Comparison of ENCODE assay signal across 16 cellular contexts in the genomic region with DNA sequence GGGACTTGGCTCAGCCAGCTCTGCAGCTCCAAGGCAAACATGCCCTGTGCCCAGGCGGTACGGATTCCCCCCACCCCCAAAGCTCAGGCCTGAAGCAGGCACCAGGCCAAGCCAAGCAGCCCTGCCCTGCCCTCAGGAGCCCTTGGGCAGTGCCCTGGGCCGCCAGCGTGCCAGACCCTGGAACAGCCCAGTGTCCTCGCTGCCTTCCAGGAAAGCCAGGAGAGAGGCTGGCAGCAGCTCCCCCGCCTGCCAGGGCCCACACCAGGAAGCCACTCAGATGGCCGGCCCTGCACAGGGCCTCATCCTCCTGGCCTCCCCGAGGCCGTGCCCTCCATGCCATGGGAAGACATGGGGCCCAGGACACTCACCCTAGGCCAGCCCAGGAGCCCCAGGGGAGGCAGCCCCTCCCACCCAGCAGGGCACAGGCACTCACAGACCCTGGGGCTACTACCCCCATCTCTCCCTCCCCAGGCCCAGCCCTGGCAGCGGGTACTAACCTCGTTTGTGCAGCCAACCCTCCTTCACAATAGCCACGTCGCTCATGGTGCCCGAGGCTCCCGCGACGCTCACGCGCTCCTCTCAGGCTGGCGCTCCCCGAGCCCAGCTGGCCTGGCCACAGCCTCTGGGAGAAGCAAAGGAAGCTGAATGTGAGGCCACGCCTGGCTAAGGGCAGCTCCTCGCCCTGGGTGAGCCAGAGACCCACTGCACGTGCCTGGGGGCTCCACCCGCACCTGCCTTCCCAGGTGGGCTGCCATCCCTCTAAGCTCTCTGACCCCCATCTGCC. TPM values are rescaled to one million over a fixed set of nuclear protein-coding genes. Genes with fewer than 3 reads are reported as not detected.
DNase-seq lines count a peak whose midpoint lies in the region; ATAC-seq, FAIRE-seq and TF ChIP-seq lines count a peak whose summit lies in the region.
"Had no signal": no experiment of that assay in that cellular context is flagged by ENCODE, and none has a peak within 500 bp of the region (broad histone marks: within the 10 kb centered on the region; RNA-seq: fewer than 3 reads in every experiment).

No MANE protein-coding gene starts in this region.

- peaks cover 27% of the 10 kb centered on the region for H4K20me1 ChIP-seq in PC-3 (ENCODE audit: low read length)

- FAIRE-seq in pancreas (lab: Jason Lieb, UNC) = no peak

- no peaks in the 10 kb centered on the region for H3K27me3 ChIP-seq in PC-3 (ENCODE audit: low read length)
- H3K27me3 ChIP-seq in pancreas = no peaks in the 10 kb centered on the region
- H3K27me3 ChIP-seq: colonic mucosa had no signal

- WGBS in pancreas, 2 donors = 42 to 54% methylated on average over 21 to 25 of the region's 25 CpGs

- CTCF ChIA-PET in PC-3 (lab: Charles Lee) = interaction anchor here (0.7 kb wide), 1 partner anchor 24 kb away, joined by 4 read pairs; no protein-coding TSS in a partner anchor

- no peak overlapping the region for H3K4me3 ChIP-seq in PC-3 (ENCODE audit: low read length)
- no peak overlapping the region for H3K4me3 ChIP-seq in pancreas
- H3K4me3 ChIP-seq: colonic mucosa had no signal

- no peak overlapping the region for H2AFZ ChIP-seq in PC-3 (ENCODE audit: low read length)

- peak overlapping the region; percentile 23; the same call in 1 of the 2 replicates for H3K4me2 ChIP-seq in PC-3 (ENCODE audit: low read length)

- H3K4me1 ChIP-seq in PC-3 (ENCODE audit: insufficient read depth, low read length) (peaks cover 17% of the 10 kb centered on the region), pancreas (peaks cover 24 to 33% (median 26%) of the 10 kb centered on the region in 3 donors)
- H3K4me1 ChIP-seq: foreskin keratinocyte had no signal

- POLR2A ChIA-PET in PC-3 (lab: Charles Lee; ENCODE audit: unreplicated experiment) = no interaction called here

- H3K9me2 ChIP-seq in PC-3 (replicated peaks; ENCODE audit: low read length) = no peaks in the 10 kb centered on the region

- no TSS peak for BruUV-seq in PC-3 (replicated peaks; lab: Mats Ljungman, UMichigan)

- H3K9me3 ChIP-seq in PC-3 (ENCODE audit: low read length) = no peaks in the 10 kb centered on the region
- no peaks in the 10 kb centered on the region for H3K9me3 ChIP-seq in pancreas
- H3K9me3 ChIP-seq: colonic mucosa had no signal

- H3K9ac ChIP-seq in PC-3 (ENCODE audit: low read length) = no peak overlapping the region

- H3K36me3 ChIP-seq in PC-3 (ENCODE audit: low read depth, low read length) = peaks cover 4% of the 10 kb centered on the region; the same call in 1 of the 2 replicates
- H3K36me3 ChIP-seq in pancreas = peaks cover 0 to 5% (median 0%) of the 10 kb centered on the region in 3 donors

- TF ChIP-seq CTCF in PC-3 (conservative IDR thresholded peaks at IDR 0.05; ENCODE audit: low read depth, low read length) (no peak), pancreas (IDR thresholded peaks at IDR 0.05) (no peak)

- peaks cover 70% of the 10 kb centered on the region for H3K79me2 ChIP-seq in PC-3 (ENCODE audit: low read length)

- intact Hi-C loops in PC-3 (cut with micrococcal nuclease) = no loop called here
- intact Hi-C loops in pancreas (cut with DNase I) = no loop called here

- DNase-seq in COLO668 (lab: John Stamatoyannopoulos, UW; ENCODE audit: unreplicated experiment) (peak; percentile 60), PC-3 (no peak), foreskin melanocyte (peak; percentile 73), pancreas (peak; percentile 78 to 94 (median 86)), UCSD-AML1 (lab: John Stamatoyannopoulos, UW; ENCODE audit: unreplicated experiment) (no peak)
- DNase-seq: activated CD8-positive, alpha-beta T cell treated with anti-CD3 and anti-CD28 coated beads, Interleukin-2, amount 10 ng/mL, durations not matched to agents 7 days and 5 days; activated naive CD4-positive, alpha-beta T cell treated with anti-CD3 and anti-CD28 coated beads, Interleukin-2, amount 50 U/mL, for 16 hours; colonic mucosa; foreskin keratinocyte; MV-4-11; NK-92 treated with Interleukin-12 subunit alpha and Interleukin-12 subunit beta, amount 100 ng/mL, for 24 hours; stimulated activated CD4-positive, alpha-beta T cell treated with anti-CD3 and anti-CD28 coated beads, Interleukin-4, amount 100 ng/mL, for 4 hours; stimulated activated naive CD8-positive, alpha-beta T cell treated with anti-CD3 and anti-CD28 coated beads, Interleukin-15, amount 100 ng/mL, for 72 hours had no signal

- H3K27ac ChIP-seq in PC-3 (ENCODE audit: low read length) (no peak overlapping the region), pancreas (peak overlapping the region in 3 of 4 donors; percentile 22 to 67 (median 38))
- H3K27ac ChIP-seq: colonic mucosa, foreskin keratinocyte had no signal

- ATAC-seq in PC-3 = no peak
- ATAC-seq in pancreas = peak; percentile 65 to 76 (median 66)
- ATAC-seq in HG02610 (IDR thresholded peaks at IDR 0.05; ENCODE audit: unreplicated experiment) = no peak
- ATAC-seq in HG03175 (IDR thresholded peaks at IDR 0.05; ENCODE audit: unreplicated experiment) = no peak
- no peak for ATAC-seq in HG03159 (IDR thresholded peaks at IDR 0.05; ENCODE audit: unreplicated experiment)
- ATAC-seq: activated CD8-positive, alpha-beta T cell treated with anti-CD3 and anti-CD28 coated beads, Interleukin-2, amount 10 ng/mL, durations not matched to agents 7 days and 5 days; foreskin keratinocyte; stimulated activated naive CD8-positive, alpha-beta T cell treated with anti-CD3 and anti-CD28 coated beads, Interleukin-15, amount 100 ng/mL, for 72 hours had no signal

- H3F3A ChIP-seq in PC-3 (ENCODE audit: low read length, unreplicated experiment) = no peaks in the 10 kb centered on the region

RNA-seq across cellular contexts. Expression of gene AKT1, which starts 3.3 kb away (rescaled TPM):
- total RNA-seq in PC-3 (2014; rRNA removed) = 196 and 212 TPM in 2 replicates
- total RNA-seq in pancreas = 100 to 1,000 TPM in 1 of 6 donors, 10 to 100 TPM in 5; 70.0 to 102 (median 79.7) TPM
- 100 to 1,000 TPM in 1 of 2 donors, 10 to 100 TPM in 1; 84.7 to 106 TPM for polyA plus RNA-seq in pancreas

RNA-seq across cellular contexts. Expression of gene ZBTB42, which starts 8.6 kb away (rescaled TPM):
- 9.2 and 11.3 TPM in 2 replicates for total RNA-seq in PC-3 (2014; rRNA removed)
- 10 to 100 TPM in 1 of 6 donors, 1 to 10 TPM in 5; 7.8 to 10.8 (median 8.5) TPM for total RNA-seq in pancreas
- polyA plus RNA-seq in pancreas = 1 to 10 TPM; 4.1 to 7.6 TPM

RNA-seq across cellular contexts. Expression of gene SIVA1, which starts 39.3 kb away (rescaled TPM):
- 375 and 519 TPM in 2 replicates for total RNA-seq in PC-3 (2014; rRNA removed)
- 10 to 100 TPM; 29.1 to 54.6 (median 38.8) TPM for total RNA-seq in pancreas
- 100 to 1,000 TPM in 1 of 2 donors, 10 to 100 TPM in 1; 76.3 to 136 TPM for polyA plus RNA-seq in pancreas

Comparison
In these comparisons a context has a peak if more than half of its experiments do, and no peak if none do; other contexts are left out.
1. DNase-seq: peak in COLO668 (single experiment), foreskin melanocyte (single experiment) and pancreas (6 of 6); none in PC-3 (single experiment) and UCSD-AML1 (single experiment).
2. ATAC-seq: peak in pancreas (4 of 4); none in PC-3 (single experiment), HG02610 (single experiment), HG03175 (single experiment) and HG03159 (single experiment).